In the genomic region with DNA sequence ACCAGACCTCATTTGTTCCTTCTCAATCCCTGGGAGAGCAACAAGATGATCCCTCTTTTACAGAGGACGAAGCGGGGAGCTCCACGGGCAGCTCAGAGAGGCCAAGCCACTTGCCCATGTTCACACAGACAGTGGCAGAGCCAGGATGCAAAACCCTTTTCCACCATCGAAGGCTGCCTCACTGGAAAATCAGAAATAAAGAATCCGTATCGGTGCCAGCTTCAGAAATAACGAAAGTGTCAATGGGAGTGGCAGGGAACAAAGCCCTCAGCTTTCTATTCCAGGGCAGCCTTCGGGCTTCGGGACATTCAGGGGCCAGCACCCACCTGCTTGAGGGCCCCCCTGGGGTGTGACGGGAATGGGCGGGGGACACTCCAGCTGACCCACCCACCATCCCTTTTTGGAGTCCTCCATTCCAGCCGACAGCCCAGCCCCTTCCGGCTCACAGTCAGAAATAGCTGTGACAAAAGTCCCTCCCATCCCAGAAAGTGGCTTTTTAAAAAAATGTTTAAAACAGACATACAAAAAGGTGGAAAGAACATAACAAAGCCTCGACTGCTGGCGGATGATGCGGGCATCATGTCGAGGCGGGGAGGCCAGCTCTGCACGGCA, we compare ENCODE assay signal across 8 cellular contexts. TPM values are rescaled to one million over a fixed set of nuclear protein-coding genes. Genes with fewer than 3 reads are reported as not detected.
DNase-seq lines count a peak whose midpoint lies in the region; ATAC-seq and TF ChIP-seq lines count a peak whose summit lies in the region.

No MANE protein-coding gene starts in this region.

- in situ Hi-C loops in GM23248 (cut with MboI): no loop called here

- no peaks in the 10 kb centered on the region for H4K20me1 ChIP-seq in GM23248 (ENCODE audit: insufficient read depth)
- H4K20me1 ChIP-seq in hepatocyte (ENCODE audit: insufficient read depth, poor library complexity, severe bottlenecking): no peaks in the 10 kb centered on the region

- peaks cover 59% of the 10 kb centered on the region for H3F3A ChIP-seq in GM23248 (ENCODE audit: insufficient read depth)

- peak overlapping the region; percentile 78 for H3K9ac ChIP-seq in GM23248

- TF ChIP-seq CTCF in hepatocyte (IDR thresholded peaks at IDR 0.05; ENCODE audit: poor library complexity): no peak

- DNase-seq in GM23248 (peak; percentile 53), hepatocyte (ENCODE audit: low spot score) (no peak), kidney tubule cell (ENCODE audit: low spot score) (no peak), HUDEP-2 (lab: John Stamatoyannopoulos, UW; ENCODE audit: unreplicated experiment in 76 of 76) (no peak)
- DNase-seq in stimulated activated naive CD8-positive, alpha-beta T cell treated with anti-CD3 and anti-CD28 coated beads, Interleukin-15, amount 100 ng/mL, for 72 hours: peak in 1 of 2 donors; percentile 36

- H3K27ac ChIP-seq in GM23248: peak overlapping the region; percentile 97
- H3K27ac ChIP-seq in hepatocyte: peak overlapping the region; percentile 91

- peak overlapping the region; percentile 94 for H3K27ac Mint-ChIP-seq in activated naive CD4-positive, alpha-beta T cell treated with anti-CD3 and anti-CD28 coated beads, Interleukin-2, amount 50 U/mL, for 24 hours
- peak overlapping the region; percentile 99 for H3K27ac Mint-ChIP-seq in stimulated activated naive CD8-positive, alpha-beta T cell treated with anti-CD3 and anti-CD28 coated beads, Interleukin-15, amount 100 ng/mL, for 72 hours

- H3K36me3 ChIP-seq in GM23248 (ENCODE audit: low read depth) (no peaks in the 10 kb centered on the region), hepatocyte (replicated peaks; ENCODE audit: insufficient read depth, low read depth) (no peaks in the 10 kb centered on the region)

- H3K4me1 ChIP-seq in GM23248 (ENCODE audit: insufficient read depth): peaks cover 80% of the 10 kb centered on the region
- peaks cover 53% of the 10 kb centered on the region for H3K4me1 ChIP-seq in hepatocyte (ENCODE audit: insufficient read depth)

- H3K79me2 ChIP-seq in GM23248 (ENCODE audit: insufficient read depth) (peaks cover 90% of the 10 kb centered on the region), hepatocyte (peaks cover 82% of the 10 kb centered on the region)

- H3K9me3 ChIP-seq in GM23248 (ENCODE audit: low read depth) (no peaks in the 10 kb centered on the region), hepatocyte (ENCODE audit: low read depth) (no peaks in the 10 kb centered on the region)

- peaks cover 94% of the 10 kb centered on the region for H3K4me1 Mint-ChIP-seq in activated naive CD4-positive, alpha-beta T cell treated with anti-CD3 and anti-CD28 coated beads, Interleukin-2, amount 50 U/mL, for 24 hours
- peaks cover 94% of the 10 kb centered on the region for H3K4me1 Mint-ChIP-seq in stimulated activated naive CD8-positive, alpha-beta T cell treated with anti-CD3 and anti-CD28 coated beads, Interleukin-15, amount 100 ng/mL, for 72 hours

- H3K36me3 Mint-ChIP-seq in activated naive CD4-positive, alpha-beta T cell treated with anti-CD3 and anti-CD28 coated beads, Interleukin-2, amount 50 U/mL, for 24 hours: no peaks in the 10 kb centered on the region

- H2AFZ ChIP-seq in GM23248 (peak overlapping the region; percentile 72), hepatocyte (no peak overlapping the region)

- H3K9me2 ChIP-seq in GM23248 (ENCODE audit: insufficient read depth) (no peaks in the 10 kb centered on the region), hepatocyte (replicated peaks; ENCODE audit: insufficient read depth) (no peaks in the 10 kb centered on the region)

- 3 to 5% methylated on average over 19 of the region's 19 CpGs for WGBS in GM23248 (ENCODE audit: low coverage in 1 of 2, low lambda C conversion rate in 2 of 2, missing lambda C conversion rate in 2 of 2), 2 experiments
- WGBS in hepatocyte (ENCODE audit: low lambda C conversion rate, missing lambda C conversion rate): 83% methylated on average over 19 of the region's 19 CpGs

- H3K27me3 ChIP-seq in GM23248 (replicated peaks; ENCODE audit: insufficient read depth) (no peaks in the 10 kb centered on the region), hepatocyte (no peaks in the 10 kb centered on the region)

- no peak for ATAC-seq in stimulated activated naive CD8-positive, alpha-beta T cell treated with anti-CD3 and anti-CD28 coated beads, Interleukin-15, amount 100 ng/mL, for 72 hours
- no peak for ATAC-seq in HG02970 (IDR thresholded peaks at IDR 0.05; ENCODE audit: low FRiP score, unreplicated experiment)
- no peak for ATAC-seq in GM18519 (IDR thresholded peaks at IDR 0.05; ENCODE audit: low FRiP score, unreplicated experiment)

- H3K9me3 Mint-ChIP-seq in activated naive CD4-positive, alpha-beta T cell treated with anti-CD3 and anti-CD28 coated beads, Interleukin-2, amount 50 U/mL, for 24 hours: no peaks in the 10 kb centered on the region
- H3K9me3 Mint-ChIP-seq in stimulated activated naive CD8-positive, alpha-beta T cell treated with anti-CD3 and anti-CD28 coated beads, Interleukin-15, amount 100 ng/mL, for 72 hours: no peaks in the 10 kb centered on the region

- H3K4me2 ChIP-seq in GM23248 (ENCODE audit: unreplicated experiment) (peak overlapping the region; percentile 87), hepatocyte (peak overlapping the region; percentile 64)

- no peaks in the 10 kb centered on the region for H3K27me3 Mint-ChIP-seq in activated naive CD4-positive, alpha-beta T cell treated with anti-CD3 and anti-CD28 coated beads, Interleukin-2, amount 50 U/mL, for 24 hours
- no peaks in the 10 kb centered on the region for H3K27me3 Mint-ChIP-seq in stimulated activated naive CD8-positive, alpha-beta T cell treated with anti-CD3 and anti-CD28 coated beads, Interleukin-15, amount 100 ng/mL, for 72 hours

- H3K4me3 ChIP-seq in GM23248 (peak overlapping the region; percentile 69), hepatocyte (no peak overlapping the region)

- peak overlapping the region; percentile 80 for H3K4me3 Mint-ChIP-seq in activated naive CD4-positive, alpha-beta T cell treated with anti-CD3 and anti-CD28 coated beads, Interleukin-2, amount 50 U/mL, for 24 hours
- peak overlapping the region; percentile 84 to 91 for H3K4me3 Mint-ChIP-seq in stimulated activated naive CD8-positive, alpha-beta T cell treated with anti-CD3 and anti-CD28 coated beads, Interleukin-15, amount 100 ng/mL, for 72 hours

RNA-seq across cellular contexts. Expression of gene IFFO2, which starts 6.0 kb away (rescaled TPM):
- total RNA-seq in GM23248 (2014; rRNA removed; shearing (Covaris generic)): 12.8 and 13.2 TPM in 2 replicates
- 0.60 and 1.1 TPM in 2 replicates for polyA plus RNA-seq in GM23248 (2016; fragmentation: Nextera tagmentation; extraction: Ambion mirVana)
- 7.2 and 8.1 TPM in 2 replicates for total RNA-seq in hepatocyte
- 0.78 and 0.85 TPM in 2 replicates for polyA plus RNA-seq in hepatocyte

RNA-seq across cellular contexts. Expression of gene ALDH4A1, which starts 48.2 kb away (rescaled TPM):
- total RNA-seq in GM23248 (2014; rRNA removed; shearing (Covaris generic)): 13.3 and 26.4 TPM in 2 replicates
- polyA plus RNA-seq in GM23248 (2016; fragmentation: Nextera tagmentation; extraction: Ambion mirVana): 10.9 and 11.2 TPM in 2 replicates
- 41.4 and 51.7 TPM in 2 replicates for total RNA-seq in hepatocyte
- 32.4 and 49.1 TPM in 2 replicates for polyA plus RNA-seq in hepatocyte
